Comparison of ENCODE assay signal across 8 cellular contexts in the genomic region with DNA sequence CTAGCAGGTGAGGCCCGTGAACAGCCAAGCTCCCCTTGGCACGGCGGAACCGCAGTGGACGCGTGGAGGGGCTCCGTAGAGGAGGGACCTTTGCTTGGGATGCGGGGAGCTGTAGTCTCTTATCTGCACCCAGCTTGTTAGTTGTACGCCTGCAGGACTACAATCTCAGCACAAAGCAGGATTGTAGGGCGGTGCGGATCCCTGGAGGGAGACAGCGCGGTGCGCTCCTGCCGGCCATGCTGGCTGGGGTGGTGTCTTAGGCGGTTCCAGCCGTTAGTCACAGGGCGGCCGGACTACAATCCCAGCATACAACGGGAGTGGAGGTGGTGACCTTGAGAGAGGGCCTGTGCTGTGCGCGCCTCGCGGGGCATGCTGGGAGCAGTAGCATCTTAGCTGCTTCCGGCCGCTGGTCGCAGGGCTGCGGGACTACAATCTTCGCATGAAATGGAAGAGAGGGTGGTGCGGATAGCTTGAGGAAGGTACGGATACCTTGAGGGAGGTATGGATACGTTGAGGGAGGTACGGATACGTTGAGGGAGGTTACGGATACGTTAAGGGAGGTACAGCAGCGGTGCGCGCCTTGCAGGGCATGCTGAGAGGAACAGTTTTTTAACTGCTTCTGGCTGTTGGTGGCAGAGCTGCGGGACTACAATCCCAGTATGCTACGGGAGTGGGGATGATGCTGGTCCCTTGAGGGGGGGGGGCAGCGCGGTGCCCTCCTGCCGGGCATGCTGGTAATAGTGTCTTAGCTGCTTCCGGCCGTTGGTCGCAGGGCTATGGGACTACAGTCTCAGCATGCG.
A peak's percentile ranks its signal among the peaks of the same experiment; 100 is the strongest.
DNase-seq lines count a peak whose midpoint lies in the region; ATAC-seq and TF ChIP-seq lines count a peak whose summit lies in the region.

No MANE protein-coding gene starts in this region.

- H3K9me3 ChIP-seq in OCI-LY3 (ENCODE audit: insufficient read depth, low read length): no peaks in the 10 kb centered on the region

- H3K9ac ChIP-seq in OCI-LY3 (ENCODE audit: low read length): peak overlapping the region; percentile 77

- H3K27ac ChIP-seq in OCI-LY3 (ENCODE audit: low read length): peak overlapping the region; percentile 69

- H3K4me3 ChIP-seq in OCI-LY3 (ENCODE audit: low read length): peak overlapping the region; percentile 86
- peak overlapping the region; percentile 86 for H3K4me3 ChIP-seq in epithelial cell of proximal tubule (ENCODE audit: low read depth, low read length)

- peak; percentile 94 for DNase-seq in DMS 273 (lab: John Stamatoyannopoulos, UW; ENCODE audit: unreplicated experiment)
- peak; percentile 94 for DNase-seq in HuH-7 (ENCODE audit: low spot score)
- peak; percentile 84 for DNase-seq in activated T-cell treated with anti-CD3 and anti-CD28 coated beads for 48 hours (ENCODE audit: low read depth)
- peak; percentile 69 for DNase-seq in epithelial cell of proximal tubule (ENCODE audit: low read depth)
- DNase-seq in mucosa of gallbladder (ENCODE audit: low spot score): peak; percentile 96
- DNase-seq in stimulated activated CD8-positive, alpha-beta memory T cell treated with anti-CD3 and anti-CD28 coated beads, Interleukin-4, amount 100 ng/mL, for 24 hours (ENCODE audit: low read depth): peak; percentile 85

- ATAC-seq in GM21526 (IDR thresholded peaks at IDR 0.05; ENCODE audit: low FRiP score, unreplicated experiment): peak; percentile 93

- peaks cover 76% of the 10 kb centered on the region for H3K79me2 ChIP-seq in OCI-LY3 (ENCODE audit: low read length)

- H2AFZ ChIP-seq in OCI-LY3 (ENCODE audit: low read depth, low read length): peak overlapping the region; percentile 82

- no peaks in the 10 kb centered on the region for H3K27me3 ChIP-seq in OCI-LY3 (ENCODE audit: low read depth, low read length)

- peaks cover 12% of the 10 kb centered on the region for H3K36me3 ChIP-seq in OCI-LY3 (replicated peaks; ENCODE audit: low read depth, low read length)

- peak overlapping the region; percentile 89 for H3K4me2 ChIP-seq in OCI-LY3 (ENCODE audit: low read length)

- TF ChIP-seq CTCF in OCI-LY3 (IDR thresholded peaks at IDR 0.05; ENCODE audit: low read depth, low read length) (no peak), epithelial cell of proximal tubule (conservative IDR thresholded peaks at IDR 0.05; ENCODE audit: low read depth, low read length) (no peak)

- peaks cover 20% of the 10 kb centered on the region for H4K20me1 ChIP-seq in OCI-LY3 (ENCODE audit: insufficient read depth, low read length)

- H3K4me1 ChIP-seq in OCI-LY3 (ENCODE audit: low read length): peaks cover 12% of the 10 kb centered on the region

Comparison
In these comparisons a context has a peak if more than half of its experiments do, and no peak if none do; other contexts are left out.
1. Peak in every context shown above with its lines: DNase-seq, ATAC-seq, H3K4me3 ChIP-seq and H3K27ac ChIP-seq.